9 cellular contexts compared by ENCODE assay signal in genomic region chr2:46942891-46943626, GRCh38.
DNase-seq lines count a peak whose midpoint lies in the region; ATAC-seq lines count a peak whose summit lies in the region.
"Had no signal": no experiment of that assay in that cellular context is flagged by ENCODE, and none has a peak within 500 bp of the region (broad histone marks: within the 10 kb centered on the region; RNA-seq: fewer than 3 reads in every experiment).

No MANE protein-coding gene starts in this region.

- peaks cover 16% of the 10 kb centered on the region for H3K36me3 Mint-ChIP-seq in stimulated activated naive CD8-positive, alpha-beta T cell treated with anti-CD3 and anti-CD28 coated beads, Interleukin-15, Interleukin-2, amounts not matched to agents 100 ng/mL and 50 ng/mL, for 24 hours (ENCODE audit: low read depth)
- peaks cover 14% of the 10 kb centered on the region for H3K36me3 Mint-ChIP-seq in activated naive CD8-positive, alpha-beta T cell treated with anti-CD3 and anti-CD28 coated beads, Interleukin-2, amount 50 U/mL, for 24 hours (ENCODE audit: low read depth)

- H3K4me3 Mint-ChIP-seq in stimulated activated naive CD8-positive, alpha-beta T cell treated with anti-CD3 and anti-CD28 coated beads, Interleukin-15, Interleukin-2, amounts not matched to agents 100 ng/mL and 50 ng/mL, for 24 hours, result peak overlapping the region; percentile 94
- H3K4me3 Mint-ChIP-seq in activated naive CD8-positive, alpha-beta T cell treated with anti-CD3 and anti-CD28 coated beads, Interleukin-2, amount 50 U/mL, for 24 hours, result peak overlapping the region; percentile 98

- H3K4me1 ChIP-seq in mucosa of stomach (ENCODE audit: control insufficient read depth, insufficient read depth, low read length), result peaks cover 31% of the 10 kb centered on the region

- no peaks in the 10 kb centered on the region for H3K27me3 Mint-ChIP-seq in stimulated activated naive CD8-positive, alpha-beta T cell treated with anti-CD3 and anti-CD28 coated beads, Interleukin-15, Interleukin-2, amounts not matched to agents 100 ng/mL and 50 ng/mL, for 24 hours
- H3K27me3 Mint-ChIP-seq in activated naive CD8-positive, alpha-beta T cell treated with anti-CD3 and anti-CD28 coated beads, Interleukin-2, amount 50 U/mL, for 24 hours, result no peaks in the 10 kb centered on the region

- H3K4me3 ChIP-seq in mucosa of stomach (ENCODE audit: low read length), result no peak overlapping the region

- no peaks in the 10 kb centered on the region for H3K27me3 ChIP-seq in mucosa of stomach (ENCODE audit: control insufficient read depth, insufficient read depth, low read length)

- no peaks in the 10 kb centered on the region for H3K9me3 Mint-ChIP-seq in stimulated activated naive CD8-positive, alpha-beta T cell treated with anti-CD3 and anti-CD28 coated beads, Interleukin-15, Interleukin-2, amounts not matched to agents 100 ng/mL and 50 ng/mL, for 24 hours
- H3K9me3 Mint-ChIP-seq in activated naive CD8-positive, alpha-beta T cell treated with anti-CD3 and anti-CD28 coated beads, Interleukin-2, amount 50 U/mL, for 24 hours, result no peaks in the 10 kb centered on the region

- peaks cover 58% of the 10 kb centered on the region for H3K4me1 Mint-ChIP-seq in stimulated activated naive CD8-positive, alpha-beta T cell treated with anti-CD3 and anti-CD28 coated beads, Interleukin-15, Interleukin-2, amounts not matched to agents 100 ng/mL and 50 ng/mL, for 24 hours (ENCODE audit: low read depth)
- peaks cover 60% of the 10 kb centered on the region for H3K4me1 Mint-ChIP-seq in activated naive CD8-positive, alpha-beta T cell treated with anti-CD3 and anti-CD28 coated beads, Interleukin-2, amount 50 U/mL, for 24 hours

- no peaks in the 10 kb centered on the region for H3K9me3 ChIP-seq in mucosa of stomach (ENCODE audit: control insufficient read depth, low read length)

- ATAC-seq in stimulated activated naive CD8-positive, alpha-beta T cell treated with anti-CD3 and anti-CD28 coated beads, Interleukin-15, Interleukin-2, amounts not matched to agents 100 U/mL and 50 U/mL, for 24 hours, result no peak
- no peak for ATAC-seq in activated naive CD8-positive, alpha-beta T cell treated with anti-CD3 and anti-CD28 coated beads, Interleukin-2, amount 50 U/mL, for 24 hours
- ATAC-seq in HG03520 (IDR thresholded peaks at IDR 0.05; ENCODE audit: unreplicated experiment), result no peak
- no peak for ATAC-seq in HG03571 (IDR thresholded peaks at IDR 0.05; ENCODE audit: unreplicated experiment)

- peak overlapping the region; percentile 96 for H3K27ac Mint-ChIP-seq in stimulated activated naive CD8-positive, alpha-beta T cell treated with anti-CD3 and anti-CD28 coated beads, Interleukin-15, Interleukin-2, amounts not matched to agents 100 ng/mL and 50 ng/mL, for 24 hours
- H3K27ac Mint-ChIP-seq in activated naive CD8-positive, alpha-beta T cell treated with anti-CD3 and anti-CD28 coated beads, Interleukin-2, amount 50 U/mL, for 24 hours, result peak overlapping the region; percentile 99

- H3K36me3 ChIP-seq in mucosa of stomach (ENCODE audit: control insufficient read depth, insufficient read depth, low read length), result no peaks in the 10 kb centered on the region

- no peak for DNase-seq in stimulated activated naive CD8-positive, alpha-beta T cell treated with anti-CD3 and anti-CD28 coated beads, Interleukin-15, Interleukin-2, amounts not matched to agents 100 U/mL and 50 U/mL, for 24 hours
- DNase-seq in activated naive CD8-positive, alpha-beta T cell treated with anti-CD3 and anti-CD28 coated beads, Interleukin-2, amount 50 U/mL, for 24 hours, result no peak
- no peak for DNase-seq in dedifferentiated amniotic fluid mesenchymal stem cell (ENCODE audit: extremely low spot score)
- DNase-seq in NCI-H1694 treated with DMSO at 0.1 percent for 48 hours (lab: John Stamatoyannopoulos, UW), result no peak
- DNase-seq: NCI-H1694 had no signal

- peak overlapping the region; percentile 94 for H3K9ac ChIP-seq in mucosa of stomach (ENCODE audit: low read length)
